Comparison of ENCODE assay signal across 1 cellular context in genomic region chr4:54085284-54085683, GRCh38.
A peak's percentile ranks its signal among the peaks of the same experiment; 100 is the strongest.
TF ChIP-seq lines count a peak whose summit lies in the region.

No MANE protein-coding gene starts in this region.

TF ChIP-seq in HepG2, 621 proteins besides CTCF, POLR2A, EP300 and RAD21 (continued from another document):
- TF ChIP-seq ZNF18 (CRISPR knock-in tag; IDR thresholded peaks at IDR 0.05; ENCODE audit: insufficient replicate concordance), result no peak
- TF ChIP-seq TBX2 (CRISPR knock-in tag; IDR thresholded peaks at IDR 0.05; ENCODE audit: borderline replicate concordance), result no peak
- TF ChIP-seq, protein P1, sequence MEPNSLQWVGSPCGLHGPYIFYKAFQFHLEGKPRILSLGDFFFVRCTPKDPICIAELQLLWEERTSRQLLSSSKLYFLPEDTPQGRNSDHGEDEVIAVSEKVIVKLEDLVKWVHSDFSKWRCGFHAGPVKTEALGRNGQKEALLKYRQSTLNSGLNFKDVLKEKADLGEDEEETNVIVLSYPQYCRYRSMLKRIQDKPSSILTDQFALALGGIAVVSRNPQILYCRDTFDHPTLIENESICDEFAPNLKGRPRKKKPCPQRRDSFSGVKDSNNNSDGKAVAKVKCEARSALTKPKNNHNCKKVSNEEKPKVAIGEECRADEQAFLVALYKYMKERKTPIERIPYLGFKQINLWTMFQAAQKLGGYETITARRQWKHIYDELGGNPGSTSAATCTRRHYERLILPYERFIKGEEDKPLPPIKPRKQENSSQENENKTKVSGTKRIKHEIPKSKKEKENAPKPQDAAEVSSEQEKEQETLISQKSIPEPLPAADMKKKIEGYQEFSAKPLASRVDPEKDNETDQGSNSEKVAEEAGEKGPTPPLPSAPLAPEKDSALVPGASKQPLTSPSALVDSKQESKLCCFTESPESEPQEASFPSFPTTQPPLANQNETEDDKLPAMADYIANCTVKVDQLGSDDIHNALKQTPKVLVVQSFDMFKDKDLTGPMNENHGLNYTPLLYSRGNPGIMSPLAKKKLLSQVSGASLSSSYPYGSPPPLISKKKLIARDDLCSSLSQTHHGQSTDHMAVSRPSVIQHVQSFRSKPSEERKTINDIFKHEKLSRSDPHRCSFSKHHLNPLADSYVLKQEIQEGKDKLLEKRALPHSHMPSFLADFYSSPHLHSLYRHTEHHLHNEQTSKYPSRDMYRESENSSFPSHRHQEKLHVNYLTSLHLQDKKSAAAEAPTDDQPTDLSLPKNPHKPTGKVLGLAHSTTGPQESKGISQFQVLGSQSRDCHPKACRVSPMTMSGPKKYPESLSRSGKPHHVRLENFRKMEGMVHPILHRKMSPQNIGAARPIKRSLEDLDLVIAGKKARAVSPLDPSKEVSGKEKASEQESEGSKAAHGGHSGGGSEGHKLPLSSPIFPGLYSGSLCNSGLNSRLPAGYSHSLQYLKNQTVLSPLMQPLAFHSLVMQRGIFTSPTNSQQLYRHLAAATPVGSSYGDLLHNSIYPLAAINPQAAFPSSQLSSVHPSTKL (CRISPR knock-in tag; IDR thresholded peaks at IDR 0.05), result peak; percentile 80
- no peak for TF ChIP-seq PCBP2 (optimal IDR thresholded peaks at IDR 0.05; ENCODE audit: low read depth, low read length, poor library complexity, severe bottlenecking)
- TF ChIP-seq FLYWCH1 (CRISPR knock-in tag; IDR thresholded peaks at IDR 0.05), result no peak
- TF ChIP-seq ZFP90 (CRISPR knock-in tag; IDR thresholded peaks at IDR 0.05; ENCODE audit: borderline replicate concordance), result no peak
- no peak for TF ChIP-seq SYNCRIP (IDR thresholded peaks at IDR 0.05; ENCODE audit: insufficient read depth, low read depth, low read length)
- no peak for TF ChIP-seq ZNF562 (CRISPR knock-in tag; IDR thresholded peaks at IDR 0.05; ENCODE audit: borderline replicate concordance)
- TF ChIP-seq FOSL2 (CRISPR knock-in tag; IDR thresholded peaks at IDR 0.05), result peak; percentile 89
- peak; percentile 62 for TF ChIP-seq SAP130 (CRISPR knock-in tag; IDR thresholded peaks at IDR 0.05; ENCODE audit: low read depth)
- TF ChIP-seq ZBTB43 (CRISPR knock-in tag; conservative IDR thresholded peaks at IDR 0.05), result no peak
- TF ChIP-seq SMARCC2 (IDR thresholded peaks at IDR 0.05), result no peak
- peak; percentile 48; the same call in 1 of the 2 replicates for TF ChIP-seq FOXA3 (CRISPR knock-in tag; IDR thresholded peaks at IDR 0.05)
- no peak for TF ChIP-seq EEA1 (CRISPR knock-in tag; IDR thresholded peaks at IDR 0.05; ENCODE audit: borderline replicate concordance)
- no peak for TF ChIP-seq ZFY (CRISPR knock-in tag; IDR thresholded peaks at IDR 0.05)
- TF ChIP-seq GPN1 (CRISPR knock-in tag; IDR thresholded peaks at IDR 0.05; ENCODE audit: borderline replicate concordance), result no peak
- TF ChIP-seq ZNF513 (CRISPR knock-in tag; conservative IDR thresholded peaks at IDR 0.05), result no peak
- TF ChIP-seq ELF3 (CRISPR knock-in tag; IDR thresholded peaks at IDR 0.05), result 0 out of 2 replicates have a peak, but pooled peaks have one; percentile 37
- no peak; the same call in 1 of the 2 replicates for TF ChIP-seq ZBTB21 (CRISPR knock-in tag; IDR thresholded peaks at IDR 0.05)
TF ChIP-seq in HepG2: peak in this region for 36.
